ENCODE assay signal across 7 cellular contexts in genomic region chr12:121583334-121583661, GRCh38. TPM values are rescaled to one million over a fixed set of nuclear protein-coding genes. Genes with fewer than 3 reads are reported as not detected.
DNase-seq lines count a peak whose midpoint lies in the region; TF ChIP-seq lines count a peak whose summit lies in the region.
"Not testable (repeated sequence)": the region's sequence is repeated elsewhere in the genome, so short reads cannot be mapped to it uniquely, and the experiment has no call there.

No MANE protein-coding gene starts in this region.

- H3K27me3 Mint-ChIP-seq in Caco-2 (ENCODE audit: insufficient read depth, unreplicated experiment); T-helper 2 cell treated with Interferon-gamma antibody and Interleukin-4, amounts not matched to agents 5 μg/mL and 100 μg/mL, for 36 hours (ENCODE audit: low read depth); nephron progenitor cell (ENCODE audit: low read depth, poor library complexity): not testable (repeated sequence)

- intact Hi-C loops in Caco-2 (cut with micrococcal nuclease; ENCODE audit: unreplicated experiment) (loop anchor here (5.0 kb wide), 1 partner anchor 209 kb away; the partner anchor contains the start of gene RHOF), dorsolateral prefrontal cortex (cut with DNase I) (loop anchor here in 1 of 2 donors (5.0 kb wide), 1 partner anchor 44 kb away; the partner anchor contains the start of gene ORAI1)

- H3K9me3 ChIP-seq in Caco-2; HUES64 (ENCODE audit: insufficient read depth, low read depth, low read length); iPS-18c (ENCODE audit: control insufficient read depth, insufficient read depth, low read length); skeletal muscle tissue (ENCODE audit: control insufficient read depth in 3 of 3, low read length in 3 of 3): not testable (repeated sequence)

- H3K4me1 ChIP-seq in Caco-2: peaks cover 27% of the 10 kb centered on the region
- H3K4me1 ChIP-seq in HUES64 (ENCODE audit: insufficient read depth, low read length): peaks cover 21% of the 10 kb centered on the region
- H3K4me1 ChIP-seq in skeletal muscle tissue (ENCODE audit: control insufficient read depth in 3 of 3, insufficient read depth in 3 of 3, low read length in 3 of 3): peaks cover 16 to 27% (median 23%) of the 10 kb centered on the region in 3 donors

- not testable (repeated sequence) for H3K9me3 Mint-ChIP-seq in Caco-2 (ENCODE audit: unreplicated experiment); T-helper 2 cell treated with Interferon-gamma antibody and Interleukin-4, amounts not matched to agents 5 μg/mL and 100 μg/mL, for 36 hours; nephron progenitor cell

- TF ChIP-seq CTCF in Caco-2 (IDR thresholded peaks at IDR 0.05; ENCODE audit: insufficient read depth in 1 of 2, low read depth in 1 of 2, low read length in 1 of 2, severe bottlenecking in 1 of 2, unreplicated experiment in 1 of 2); dorsolateral prefrontal cortex (IDR thresholded peaks at IDR 0.05 in 54 of 56, conservative IDR thresholded peaks at IDR 0.05 in 2 of 56; ENCODE audit: low read depth in 1 of 56, partially characterized antibody in 56 of 56); nephron progenitor cell (IDR thresholded peaks at IDR 0.05): not testable (repeated sequence)

- CTCF ChIA-PET in Caco-2 (lab: Charles Lee): interaction anchor here (0.9 to 1.0 kb wide), 4 partner anchors 16 to 44 kb away, joined by 4 to 5 read pairs (median 4); no protein-coding TSS in a partner anchor

- peak overlapping the region; percentile 96 for H3K27ac Mint-ChIP-seq in Caco-2 (ENCODE audit: unreplicated experiment)
- H3K27ac Mint-ChIP-seq in T-helper 2 cell treated with Interferon-gamma antibody and Interleukin-4, amounts not matched to agents 5 μg/mL and 100 μg/mL, for 36 hours; nephron progenitor cell: not testable (repeated sequence)

- not testable (repeated sequence) for DNase-seq in Caco-2; T-helper 2 cell treated with Interferon-gamma antibody and Interleukin-4, amounts not matched to agents 5 μg/mL and 100 μg/mL, for 36 hours (ENCODE audit: low spot score); dorsolateral prefrontal cortex; nephron progenitor cell

- POLR2A ChIA-PET in Caco-2 (lab: Charles Lee): interaction anchor here (0.6 to 1.2 kb wide), 3 partner anchors 18 to 221 kb away, joined by 3 to 8 read pairs (median 6); partner anchors contain the start of gene ORAI1

- H3K36me3 Mint-ChIP-seq in Caco-2 (ENCODE audit: insufficient read depth, unreplicated experiment): peaks cover 20% of the 10 kb centered on the region
- not testable (repeated sequence) for H3K36me3 Mint-ChIP-seq in T-helper 2 cell treated with Interferon-gamma antibody and Interleukin-4, amounts not matched to agents 5 μg/mL and 100 μg/mL, for 36 hours (ENCODE audit: low read depth); nephron progenitor cell (ENCODE audit: low read depth)

- H3K4me3 Mint-ChIP-seq in Caco-2 (ENCODE audit: unreplicated experiment) (peak overlapping the region; percentile 93), nephron progenitor cell (peak overlapping the region; percentile 99)
- H3K4me3 Mint-ChIP-seq in T-helper 2 cell treated with Interferon-gamma antibody and Interleukin-4, amounts not matched to agents 5 μg/mL and 100 μg/mL, for 36 hours: peak overlapping the region; percentile 98

- not testable (repeated sequence) for H3K27me3 ChIP-seq in Caco-2 (replicated peaks; ENCODE audit: control insufficient read depth, insufficient read depth, low read length); HUES64 (ENCODE audit: insufficient read depth, low read length); dorsolateral prefrontal cortex; skeletal muscle tissue (ENCODE audit: control insufficient read depth in 3 of 3, insufficient read depth in 3 of 3, low read length in 3 of 3)

- H3K4me3 ChIP-seq in Caco-2 (ENCODE audit: low read depth, low read length); skeletal muscle tissue (ENCODE audit: low read length in 3 of 3): not testable (repeated sequence)
- peak overlapping the region; percentile 76 for H3K4me3 ChIP-seq in HUES64 (ENCODE audit: low read length)
- peak overlapping the region in 24 of 59 donors; percentile 19 to 90 (median 78) for H3K4me3 ChIP-seq in dorsolateral prefrontal cortex
- peak overlapping the region; percentile 79 for H3K4me3 ChIP-seq in iPS-18c (ENCODE audit: insufficient read depth, low read depth, low read length)

- not testable (repeated sequence) for H3K4me1 Mint-ChIP-seq in Caco-2 (ENCODE audit: low read depth, unreplicated experiment)
- peaks cover 29% of the 10 kb centered on the region for H3K4me1 Mint-ChIP-seq in T-helper 2 cell treated with Interferon-gamma antibody and Interleukin-4, amounts not matched to agents 5 μg/mL and 100 μg/mL, for 36 hours (ENCODE audit: low read depth)
- peaks cover 52% of the 10 kb centered on the region for H3K4me1 Mint-ChIP-seq in nephron progenitor cell

- peak overlapping the region; percentile 83 for H3K9ac ChIP-seq in HUES64 (ENCODE audit: low read depth, low read length)
- not testable (repeated sequence) for H3K9ac ChIP-seq in skeletal muscle tissue (ENCODE audit: low read depth in 1 of 3, low read length in 3 of 3)

- BruUV-seq in Caco-2 (replicated peaks; lab: Mats Ljungman, UMichigan): not testable (repeated sequence)

- H3K36me3 ChIP-seq in Caco-2 (ENCODE audit: control insufficient read depth, insufficient read depth, low read length); HUES64 (ENCODE audit: insufficient read depth, low read length); skeletal muscle tissue (ENCODE audit: control insufficient read depth in 3 of 3, insufficient read depth in 3 of 3, low read length in 3 of 3): not testable (repeated sequence)

- 94% methylated on average over 2 of the region's 2 CpGs for WGBS in HUES64

- H3K27ac ChIP-seq in HUES64 (ENCODE audit: low read depth, low read length) (peak overlapping the region; percentile 99), dorsolateral prefrontal cortex (peak overlapping the region in 49 of 59 donors; percentile 6 to 97 (median 94)), skeletal muscle tissue (ENCODE audit: low read depth, low read length) (peak overlapping the region; percentile 68)

RNA-seq across cellular contexts. Expression of gene KDM2B, which starts 2.5 kb away (rescaled TPM):
- 47.7 and 48.4 TPM in 2 replicates for total RNA-seq in Caco-2 (2022)
- polyA plus RNA-seq in HUES64 (2013, experiment 1 of 2): 83.7 TPM
- polyA plus RNA-seq in HUES64 (2013, experiment 2 of 2): 82.7 TPM
- total RNA-seq in dorsolateral prefrontal cortex: 10 to 100 TPM; 32.1 to 60.8 (median 45.3) TPM
- total RNA-seq in skeletal muscle tissue: 28.7 TPM

RNA-seq across cellular contexts. Expression of gene ORAI1, which starts 43.0 kb away (rescaled TPM):
- 33.9 and 34.2 TPM in 2 replicates for total RNA-seq in Caco-2 (2022)
- 14.5 TPM for polyA plus RNA-seq in HUES64 (2013, experiment 1 of 2)
- polyA plus RNA-seq in HUES64 (2013, experiment 2 of 2): 15.8 TPM
- total RNA-seq in dorsolateral prefrontal cortex: 1 to 10 TPM; 1.9 to 9.7 (median 4.6) TPM
- total RNA-seq in skeletal muscle tissue: 10.4 TPM
